12 cellular contexts compared by ENCODE assay signal in genomic region chr3:194278186-194278845, GRCh38.
A peak's percentile ranks its signal among the peaks of the same experiment; 100 is the strongest.
DNase-seq lines count a peak whose midpoint lies in the region; ATAC-seq and TF ChIP-seq lines count a peak whose summit lies in the region.
"Had no signal": no experiment of that assay in that cellular context is flagged by ENCODE, and none has a peak within 500 bp of the region (broad histone marks: within the 10 kb centered on the region; RNA-seq: fewer than 3 reads in every experiment).

No MANE protein-coding gene starts in this region.

- peak overlapping the region; percentile 93 to 95 for H3K27ac ChIP-seq in breast epithelium
- peak overlapping the region; percentile 15 to 44 for H3K27ac ChIP-seq in esophagus (ENCODE audit: low read depth in 2 of 2, low read length in 1 of 2)
- H3K27ac ChIP-seq in tibial artery = peak overlapping the region; percentile 79 to 87

- H3K27ac Mint-ChIP-seq in MCF 10A (ENCODE audit: low read depth, unreplicated experiment) (no peak overlapping the region), osteocyte (ENCODE audit: unreplicated experiment) (peak overlapping the region; percentile 21)
- H3K27ac Mint-ChIP-seq in effector memory CD8-positive, alpha-beta T cell = no peak overlapping the region

- WGBS in esophagus, 2 donors = 62 to 69% methylated on average over 9 of the region's 9 CpGs

- TF ChIP-seq CTCF in breast epithelium (IDR thresholded peaks at IDR 0.05) = no peak
- no peak for TF ChIP-seq CTCF in MCF 10A (IDR thresholded peaks at IDR 0.05; ENCODE audit: unreplicated experiment)
- TF ChIP-seq CTCF in osteocyte (IDR thresholded peaks at IDR 0.05) = no peak
- no peak for TF ChIP-seq CTCF in tibial artery (IDR thresholded peaks at IDR 0.05)

- TF ChIP-seq POLR2A in breast epithelium (IDR thresholded peaks at IDR 0.05) = no peak

- H3K36me3 Mint-ChIP-seq in MCF 10A (ENCODE audit: insufficient read depth, unreplicated experiment) = peaks cover 7% of the 10 kb centered on the region
- H3K36me3 Mint-ChIP-seq in osteocyte (ENCODE audit: unreplicated experiment) = no peaks in the 10 kb centered on the region
- H3K36me3 Mint-ChIP-seq in effector memory CD8-positive, alpha-beta T cell (ENCODE audit: insufficient read depth) = no peaks in the 10 kb centered on the region

- H3K27me3 Mint-ChIP-seq in MCF 10A (ENCODE audit: insufficient read depth, unreplicated experiment) (no peaks in the 10 kb centered on the region), osteocyte (ENCODE audit: unreplicated experiment) (peaks cover 31% of the 10 kb centered on the region)
- peaks cover 8 to 17% of the 10 kb centered on the region in 2 donors for H3K27me3 Mint-ChIP-seq in effector memory CD8-positive, alpha-beta T cell

- H3K9me3 Mint-ChIP-seq in MCF 10A (ENCODE audit: unreplicated experiment) = no peaks in the 10 kb centered on the region
- no peaks in the 10 kb centered on the region for H3K9me3 Mint-ChIP-seq in osteocyte (ENCODE audit: unreplicated experiment)
- H3K9me3 Mint-ChIP-seq in effector memory CD8-positive, alpha-beta T cell = no peaks in the 10 kb centered on the region

- H3K36me3 ChIP-seq in breast epithelium (no peaks in the 10 kb centered on the region), esophagus (ENCODE audit: control insufficient read depth in 2 of 2, insufficient read depth in 2 of 2, low read length in 1 of 2) (no peaks in the 10 kb centered on the region), tibial artery (no peaks in the 10 kb centered on the region)

- H3K4me3 Mint-ChIP-seq in MCF 10A (ENCODE audit: unreplicated experiment) = no peak overlapping the region
- H3K4me3 Mint-ChIP-seq in osteocyte (ENCODE audit: unreplicated experiment) = no peak overlapping the region
- H3K4me3 Mint-ChIP-seq in effector memory CD8-positive, alpha-beta T cell = no peak overlapping the region

- intact Hi-C loops in breast epithelium (cut with DNase I; ENCODE audit: low total_unique reads) (no loop called here), MCF 10A (cut with micrococcal nuclease) (no loop called here), tibial artery (cut with DNase I; ENCODE audit: low total_unique reads) (no loop called here)

- H3K27me3 ChIP-seq in breast epithelium (no peaks in the 10 kb centered on the region), esophagus (ENCODE audit: control insufficient read depth in 1 of 2, insufficient read depth in 2 of 2, low read length in 2 of 2) (no peaks in the 10 kb centered on the region), tibial artery (no peaks in the 10 kb centered on the region)

- H3K4me1 Mint-ChIP-seq in MCF 10A (ENCODE audit: insufficient read depth, unreplicated experiment) (peaks cover 24% of the 10 kb centered on the region), osteocyte (ENCODE audit: unreplicated experiment) (peaks cover 41% of the 10 kb centered on the region)
- peaks cover 0 to 3% of the 10 kb centered on the region in 2 donors for H3K4me1 Mint-ChIP-seq in effector memory CD8-positive, alpha-beta T cell (ENCODE audit: low read depth in 2 of 2)

- POLR2A ChIA-PET in MCF 10A (lab: Yijun Ruan, JAX) = no interaction called here

- H3K4me1 ChIP-seq in breast epithelium = peaks cover 22 to 30% of the 10 kb centered on the region in 2 donors
- H3K4me1 ChIP-seq in esophagus (ENCODE audit: control insufficient read depth in 2 of 2, insufficient read depth in 2 of 2, low read length in 1 of 2) = peaks cover 2 to 15% of the 10 kb centered on the region in 2 donors
- peaks cover 0 to 60% (median 50%) of the 10 kb centered on the region in 4 donors for H3K4me1 ChIP-seq in tibial artery

- CTCF ChIA-PET in MCF 10A (lab: Yijun Ruan, JAX) = no interaction called here

- DNase-seq in breast epithelium (ENCODE audit: low spot score in 2 of 2) (peak; percentile 16 to 50), MCF 10A (ENCODE audit: unreplicated experiment) (no peak), osteocyte (ENCODE audit: extremely low spot score, unreplicated experiment) (no peak), tibial artery (peak; percentile 16 to 56)
- DNase-seq in effector memory CD8-positive, alpha-beta T cell = no peak
- DNase-seq: activated CD4-positive, CD25-positive, alpha-beta regulatory T cell treated with anti-CD3 and anti-CD28 coated beads, Interleukin-2, amount 50 U/mL, for 72 hours; COR-L47; NCI-H1048 had no signal

- no peak for ATAC-seq in effector memory CD8-positive, alpha-beta T cell (replicated peaks)
- ATAC-seq in SK-N-SH treated with all-trans-retinoic acid at 6 μM for 48 hours (no peak), GM21786 (IDR thresholded peaks at IDR 0.05; ENCODE audit: unreplicated experiment) (no peak)

- H3K4me3 ChIP-seq in breast epithelium = no peak overlapping the region
- H3K4me3 ChIP-seq in esophagus (ENCODE audit: low read depth in 1 of 2, low read length in 2 of 2) = no peak overlapping the region
- no peak overlapping the region for H3K4me3 ChIP-seq in tibial artery
- H3K4me3 ChIP-seq: lung had no signal

- BruUV-seq in MCF 10A (replicated peaks; lab: Mats Ljungman, UMichigan) = no TSS peak

- no peaks in the 10 kb centered on the region for H3K9me3 ChIP-seq in breast epithelium
- no peaks in the 10 kb centered on the region for H3K9me3 ChIP-seq in esophagus (ENCODE audit: control insufficient read depth in 2 of 2, insufficient read depth in 1 of 2, low read depth in 1 of 2, low read length in 1 of 2)
- no peaks in the 10 kb centered on the region for H3K9me3 ChIP-seq in tibial artery

TF ChIP-seq in SK-N-SH treated with all-trans-retinoic acid at 6 μM for 48 hours, 23 proteins besides CTCF, POLR2A, EP300 and RAD21:
- TF ChIP-seq ZNF70 (CRISPR knock-in tag; IDR thresholded peaks at IDR 0.05) = no peak
- no peak for TF ChIP-seq ZFP30 (CRISPR knock-in tag; IDR thresholded peaks at IDR 0.05)
- no peak for TF ChIP-seq TOX (CRISPR knock-in tag; IDR thresholded peaks at IDR 0.05; ENCODE audit: borderline replicate concordance)
- TF ChIP-seq ZC3H10 (CRISPR knock-in tag; IDR thresholded peaks at IDR 0.05) = no peak
- no peak for TF ChIP-seq GLIS3 (CRISPR knock-in tag; IDR thresholded peaks at IDR 0.05)

Comparison
In these comparisons a context has a peak if more than half of its experiments do, and no peak if none do; other contexts are left out.
1. DNase-seq: peak in breast epithelium (2 of 2) and tibial artery (2 of 2); none in MCF 10A (single experiment), osteocyte (single experiment) and effector memory CD8-positive, alpha-beta T cell (0 of 3).
2. H3K27ac ChIP-seq: peak in every context shown above with its lines; median percentile 94 in breast epithelium; 83 in tibial artery; 30 in esophagus.